ENCODE assay signal across 1 cellular context in the genomic region with DNA sequence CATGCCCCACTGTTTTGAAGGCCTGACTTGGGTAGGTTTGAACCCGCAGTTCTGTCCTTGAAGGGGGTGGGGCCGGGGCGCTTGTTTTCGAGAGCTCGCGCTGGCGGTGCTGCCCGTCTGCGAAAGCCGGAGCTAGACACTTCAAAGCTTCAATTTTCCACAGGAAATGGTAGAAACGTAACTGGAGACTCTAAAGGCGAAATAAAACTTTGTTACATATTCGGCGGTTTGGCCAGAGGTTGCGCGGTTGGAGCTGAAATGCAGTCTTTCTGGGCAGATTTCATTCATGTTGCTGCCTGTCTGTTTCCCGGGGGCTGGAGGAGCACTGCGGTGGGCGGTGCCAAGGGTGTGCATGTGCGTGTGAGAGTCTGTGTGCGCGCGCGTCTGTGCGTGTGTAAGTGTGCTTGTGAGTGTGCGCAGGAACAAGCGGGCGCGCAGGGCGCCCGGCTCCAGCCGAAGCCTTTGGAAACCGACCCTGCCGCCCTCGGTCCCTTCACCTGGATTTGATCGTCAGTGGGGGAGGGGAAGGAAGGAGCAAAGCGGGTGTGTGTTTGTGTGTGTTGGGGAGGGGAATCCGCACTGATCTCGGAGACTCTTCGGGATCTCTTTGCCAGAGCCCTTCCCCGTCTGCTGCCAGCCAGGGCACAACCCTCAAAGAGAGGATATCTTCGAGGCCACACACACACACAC.
TF ChIP-seq lines count a peak whose summit lies in the region.

No MANE protein-coding gene starts in this region.

TF ChIP-seq in WTC11, 78 proteins besides CTCF, POLR2A, EP300 and RAD21 (continued from another document):
- TF ChIP-seq, protein P1, sequence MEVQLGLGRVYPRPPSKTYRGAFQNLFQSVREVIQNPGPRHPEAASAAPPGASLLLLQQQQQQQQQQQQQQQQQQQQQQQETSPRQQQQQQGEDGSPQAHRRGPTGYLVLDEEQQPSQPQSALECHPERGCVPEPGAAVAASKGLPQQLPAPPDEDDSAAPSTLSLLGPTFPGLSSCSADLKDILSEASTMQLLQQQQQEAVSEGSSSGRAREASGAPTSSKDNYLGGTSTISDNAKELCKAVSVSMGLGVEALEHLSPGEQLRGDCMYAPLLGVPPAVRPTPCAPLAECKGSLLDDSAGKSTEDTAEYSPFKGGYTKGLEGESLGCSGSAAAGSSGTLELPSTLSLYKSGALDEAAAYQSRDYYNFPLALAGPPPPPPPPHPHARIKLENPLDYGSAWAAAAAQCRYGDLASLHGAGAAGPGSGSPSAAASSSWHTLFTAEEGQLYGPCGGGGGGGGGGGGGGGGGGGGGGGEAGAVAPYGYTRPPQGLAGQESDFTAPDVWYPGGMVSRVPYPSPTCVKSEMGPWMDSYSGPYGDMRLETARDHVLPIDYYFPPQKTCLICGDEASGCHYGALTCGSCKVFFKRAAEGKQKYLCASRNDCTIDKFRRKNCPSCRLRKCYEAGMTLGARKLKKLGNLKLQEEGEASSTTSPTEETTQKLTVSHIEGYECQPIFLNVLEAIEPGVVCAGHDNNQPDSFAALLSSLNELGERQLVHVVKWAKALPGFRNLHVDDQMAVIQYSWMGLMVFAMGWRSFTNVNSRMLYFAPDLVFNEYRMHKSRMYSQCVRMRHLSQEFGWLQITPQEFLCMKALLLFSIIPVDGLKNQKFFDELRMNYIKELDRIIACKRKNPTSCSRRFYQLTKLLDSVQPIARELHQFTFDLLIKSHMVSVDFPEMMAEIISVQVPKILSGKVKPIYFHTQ (CRISPR knock-in tag; IDR thresholded peaks at IDR 0.05), result no peak
- no peak for TF ChIP-seq ZNF416 (CRISPR knock-in tag; IDR thresholded peaks at IDR 0.05)
- no peak for TF ChIP-seq CBFB (CRISPR knock-in tag; IDR thresholded peaks at IDR 0.05; ENCODE audit: low read depth)
- TF ChIP-seq ZNF219 (CRISPR knock-in tag; IDR thresholded peaks at IDR 0.05; ENCODE audit: borderline replicate concordance), result no peak
- TF ChIP-seq, protein P2, sequence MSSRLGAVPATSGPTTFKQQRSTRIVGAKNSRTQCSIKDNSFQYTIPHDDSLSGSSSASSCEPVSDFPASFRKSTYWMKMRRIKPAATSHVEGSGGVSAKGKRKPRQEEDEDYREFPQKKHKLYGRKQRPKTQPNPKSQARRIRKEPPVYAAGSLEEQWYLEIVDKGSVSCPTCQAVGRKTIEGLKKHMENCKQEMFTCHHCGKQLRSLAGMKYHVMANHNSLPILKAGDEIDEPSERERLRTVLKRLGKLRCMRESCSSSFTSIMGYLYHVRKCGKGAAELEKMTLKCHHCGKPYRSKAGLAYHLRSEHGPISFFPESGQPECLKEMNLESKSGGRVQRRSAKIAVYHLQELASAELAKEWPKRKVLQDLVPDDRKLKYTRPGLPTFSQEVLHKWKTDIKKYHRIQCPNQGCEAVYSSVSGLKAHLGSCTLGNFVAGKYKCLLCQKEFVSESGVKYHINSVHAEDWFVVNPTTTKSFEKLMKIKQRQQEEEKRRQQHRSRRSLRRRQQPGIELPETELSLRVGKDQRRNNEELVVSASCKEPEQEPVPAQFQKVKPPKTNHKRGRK (CRISPR knock-in tag; IDR thresholded peaks at IDR 0.05; ENCODE audit: borderline replicate concordance), result no peak
- TF ChIP-seq, protein P3, sequence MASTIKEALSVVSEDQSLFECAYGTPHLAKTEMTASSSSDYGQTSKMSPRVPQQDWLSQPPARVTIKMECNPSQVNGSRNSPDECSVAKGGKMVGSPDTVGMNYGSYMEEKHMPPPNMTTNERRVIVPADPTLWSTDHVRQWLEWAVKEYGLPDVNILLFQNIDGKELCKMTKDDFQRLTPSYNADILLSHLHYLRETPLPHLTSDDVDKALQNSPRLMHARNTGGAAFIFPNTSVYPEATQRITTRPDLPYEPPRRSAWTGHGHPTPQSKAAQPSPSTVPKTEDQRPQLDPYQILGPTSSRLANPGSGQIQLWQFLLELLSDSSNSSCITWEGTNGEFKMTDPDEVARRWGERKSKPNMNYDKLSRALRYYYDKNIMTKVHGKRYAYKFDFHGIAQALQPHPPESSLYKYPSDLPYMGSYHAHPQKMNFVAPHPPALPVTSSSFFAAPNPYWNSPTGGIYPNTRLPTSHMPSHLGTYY (CRISPR knock-in tag; IDR thresholded peaks at IDR 0.05), result no peak
- TF ChIP-seq, protein P4, sequence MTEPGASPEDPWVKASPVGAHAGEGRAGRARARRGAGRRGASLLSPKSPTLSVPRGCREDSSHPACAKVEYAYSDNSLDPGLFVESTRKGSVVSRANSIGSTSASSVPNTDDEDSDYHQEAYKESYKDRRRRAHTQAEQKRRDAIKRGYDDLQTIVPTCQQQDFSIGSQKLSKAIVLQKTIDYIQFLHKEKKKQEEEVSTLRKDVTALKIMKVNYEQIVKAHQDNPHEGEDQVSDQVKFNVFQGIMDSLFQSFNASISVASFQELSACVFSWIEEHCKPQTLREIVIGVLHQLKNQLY (CRISPR knock-in tag; IDR thresholded peaks at IDR 0.05), result no peak
- TF ChIP-seq GABPB1 (CRISPR knock-in tag; IDR thresholded peaks at IDR 0.05), result no peak
- TF ChIP-seq ZNF317 (CRISPR knock-in tag; IDR thresholded peaks at IDR 0.05; ENCODE audit: borderline replicate concordance, low read depth), result no peak
- TF ChIP-seq, protein P5, sequence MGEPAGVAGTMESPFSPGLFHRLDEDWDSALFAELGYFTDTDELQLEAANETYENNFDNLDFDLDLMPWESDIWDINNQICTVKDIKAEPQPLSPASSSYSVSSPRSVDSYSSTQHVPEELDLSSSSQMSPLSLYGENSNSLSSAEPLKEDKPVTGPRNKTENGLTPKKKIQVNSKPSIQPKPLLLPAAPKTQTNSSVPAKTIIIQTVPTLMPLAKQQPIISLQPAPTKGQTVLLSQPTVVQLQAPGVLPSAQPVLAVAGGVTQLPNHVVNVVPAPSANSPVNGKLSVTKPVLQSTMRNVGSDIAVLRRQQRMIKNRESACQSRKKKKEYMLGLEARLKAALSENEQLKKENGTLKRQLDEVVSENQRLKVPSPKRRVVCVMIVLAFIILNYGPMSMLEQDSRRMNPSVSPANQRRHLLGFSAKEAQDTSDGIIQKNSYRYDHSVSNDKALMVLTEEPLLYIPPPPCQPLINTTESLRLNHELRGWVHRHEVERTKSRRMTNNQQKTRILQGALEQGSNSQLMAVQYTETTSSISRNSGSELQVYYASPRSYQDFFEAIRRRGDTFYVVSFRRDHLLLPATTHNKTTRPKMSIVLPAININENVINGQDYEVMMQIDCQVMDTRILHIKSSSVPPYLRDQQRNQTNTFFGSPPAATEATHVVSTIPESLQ (CRISPR knock-in tag; IDR thresholded peaks at IDR 0.05), result no peak
- TF ChIP-seq, protein P6, sequence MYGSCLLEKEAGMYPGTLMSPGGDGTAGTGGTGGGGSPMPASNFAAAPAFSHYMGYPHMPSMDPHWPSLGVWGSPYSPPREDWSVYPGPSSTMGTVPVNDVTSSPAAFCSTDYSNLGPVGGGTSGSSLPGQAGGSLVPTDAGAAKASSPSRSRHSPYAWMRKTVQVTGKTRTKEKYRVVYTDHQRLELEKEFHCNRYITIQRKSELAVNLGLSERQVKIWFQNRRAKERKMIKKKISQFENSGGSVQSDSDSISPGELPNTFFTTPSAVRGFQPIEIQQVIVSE (CRISPR knock-in tag; IDR thresholded peaks at IDR 0.05; ENCODE audit: borderline replicate concordance), result no peak
- 0 out of 2 replicates have a peak, but pooled peaks have one; percentile 5 for TF ChIP-seq KAT7 (CRISPR knock-in tag; IDR thresholded peaks at IDR 0.05; ENCODE audit: borderline replicate concordance)
- TF ChIP-seq NFE2L1 (CRISPR knock-in tag; IDR thresholded peaks at IDR 0.05), result no peak
- no peak for TF ChIP-seq RELA (CRISPR knock-in tag; IDR thresholded peaks at IDR 0.05; ENCODE audit: borderline replicate concordance)
- TF ChIP-seq, protein P7, sequence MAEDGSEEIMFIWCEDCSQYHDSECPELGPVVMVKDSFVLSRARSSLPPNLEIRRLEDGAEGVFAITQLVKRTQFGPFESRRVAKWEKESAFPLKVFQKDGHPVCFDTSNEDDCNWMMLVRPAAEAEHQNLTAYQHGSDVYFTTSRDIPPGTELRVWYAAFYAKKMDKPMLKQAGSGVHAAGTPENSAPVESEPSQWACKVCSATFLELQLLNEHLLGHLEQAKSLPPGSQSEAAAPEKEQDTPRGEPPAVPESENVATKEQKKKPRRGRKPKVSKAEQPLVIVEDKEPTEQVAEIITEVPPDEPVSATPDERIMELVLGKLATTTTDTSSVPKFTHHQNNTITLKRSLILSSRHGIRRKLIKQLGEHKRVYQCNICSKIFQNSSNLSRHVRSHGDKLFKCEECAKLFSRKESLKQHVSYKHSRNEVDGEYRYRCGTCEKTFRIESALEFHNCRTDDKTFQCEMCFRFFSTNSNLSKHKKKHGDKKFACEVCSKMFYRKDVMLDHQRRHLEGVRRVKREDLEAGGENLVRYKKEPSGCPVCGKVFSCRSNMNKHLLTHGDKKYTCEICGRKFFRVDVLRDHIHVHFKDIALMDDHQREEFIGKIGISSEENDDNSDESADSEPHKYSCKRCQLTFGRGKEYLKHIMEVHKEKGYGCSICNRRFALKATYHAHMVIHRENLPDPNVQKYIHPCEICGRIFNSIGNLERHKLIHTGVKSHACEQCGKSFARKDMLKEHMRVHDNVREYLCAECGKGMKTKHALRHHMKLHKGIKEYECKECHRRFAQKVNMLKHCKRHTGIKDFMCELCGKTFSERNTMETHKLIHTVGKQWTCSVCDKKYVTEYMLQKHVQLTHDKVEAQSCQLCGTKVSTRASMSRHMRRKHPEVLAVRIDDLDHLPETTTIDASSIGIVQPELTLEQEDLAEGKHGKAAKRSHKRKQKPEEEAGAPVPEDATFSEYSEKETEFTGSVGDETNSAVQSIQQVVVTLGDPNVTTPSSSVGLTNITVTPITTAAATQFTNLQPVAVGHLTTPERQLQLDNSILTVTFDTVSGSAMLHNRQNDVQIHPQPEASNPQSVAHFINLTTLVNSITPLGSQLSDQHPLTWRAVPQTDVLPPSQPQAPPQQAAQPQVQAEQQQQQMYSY (CRISPR knock-in tag; IDR thresholded peaks at IDR 0.05), result no peak
- TF ChIP-seq, protein P8, sequence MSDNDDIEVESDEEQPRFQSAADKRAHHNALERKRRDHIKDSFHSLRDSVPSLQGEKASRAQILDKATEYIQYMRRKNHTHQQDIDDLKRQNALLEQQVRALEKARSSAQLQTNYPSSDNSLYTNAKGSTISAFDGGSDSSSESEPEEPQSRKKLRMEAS (CRISPR knock-in tag; IDR thresholded peaks at IDR 0.05), result peak; percentile 56; the same call in 1 of the 2 replicates
